ENCODE assay signal across 10 cellular contexts in genomic region chr15:99014066-99014802, GRCh38. TPM values are rescaled to one million over a fixed set of nuclear protein-coding genes. Genes with fewer than 3 reads are reported as not detected.
DNase-seq lines count a peak whose midpoint lies in the region; ATAC-seq and TF ChIP-seq lines count a peak whose summit lies in the region.
"Not testable (repeated sequence)": the region's sequence is repeated elsewhere in the genome, so short reads cannot be mapped to it uniquely, and the experiment has no call there.
"Had no signal": no experiment of that assay in that cellular context is flagged by ENCODE, and none has a peak within 500 bp of the region (broad histone marks: within the 10 kb centered on the region; RNA-seq: fewer than 3 reads in every experiment).

No MANE protein-coding gene starts in this region.

- peak overlapping the region; percentile 62 for H3K4me3 Mint-ChIP-seq in T-helper 1 cell treated with Interleukin-12 subunit alpha and Interleukin-12 subunit beta and Interleukin-4 antibody, amounts not matched to agents 30 μg/mL and 1 μg/mL, for 36 hours
- peak overlapping the region; percentile 70 for H3K4me3 Mint-ChIP-seq in progenitor cell of endocrine pancreas (ENCODE audit: low read depth)

- H3K36me3 ChIP-seq in HUES6 (ENCODE audit: control insufficient read depth, insufficient read depth, low read length); ascending aorta; esophagus (ENCODE audit: control insufficient read depth in 2 of 2, insufficient read depth in 2 of 2, low read length in 1 of 2); upper lobe of right lung: not testable (repeated sequence)

- H3K9me3 ChIP-seq in HUES6 (ENCODE audit: control insufficient read depth, insufficient read depth, low read depth, low read length); ascending aorta; esophagus (ENCODE audit: control insufficient read depth in 2 of 2, insufficient read depth in 1 of 2, low read depth in 1 of 2, low read length in 1 of 2); upper lobe of right lung: not testable (repeated sequence)

- peaks cover 47% of the 10 kb centered on the region for H3K27me3 Mint-ChIP-seq in T-helper 1 cell treated with Interleukin-12 subunit alpha and Interleukin-12 subunit beta and Interleukin-4 antibody, amounts not matched to agents 30 μg/mL and 1 μg/mL, for 36 hours (ENCODE audit: low read depth)
- H3K27me3 Mint-ChIP-seq in progenitor cell of endocrine pancreas, result peaks cover 35% of the 10 kb centered on the region

- H3K4me1 Mint-ChIP-seq in T-helper 1 cell treated with Interleukin-12 subunit alpha and Interleukin-12 subunit beta and Interleukin-4 antibody, amounts not matched to agents 30 μg/mL and 1 μg/mL, for 36 hours (ENCODE audit: low read depth), result not testable (repeated sequence)
- H3K4me1 Mint-ChIP-seq in progenitor cell of endocrine pancreas (ENCODE audit: low read depth), result peaks cover 12% of the 10 kb centered on the region

- not testable (repeated sequence) for H3K27me3 ChIP-seq in HUES6 (ENCODE audit: control insufficient read depth, insufficient read depth, low read length); ascending aorta; esophagus (ENCODE audit: control insufficient read depth in 1 of 2, insufficient read depth in 2 of 2, low read length in 2 of 2)
- H3K27me3 ChIP-seq in upper lobe of right lung, result peaks cover 12% of the 10 kb centered on the region

- 23 to 25% methylated on average over 24 to 26 of the region's 36 CpGs for WGBS in esophagus, 2 donors

- peak overlapping the region; percentile 55 for H3K4me3 ChIP-seq in HUES6 (ENCODE audit: low read depth, low read length)
- H3K4me3 ChIP-seq in ascending aorta, result peak overlapping the region; percentile 61 to 91
- peak overlapping the region in 1 of 2 donors; percentile 65 for H3K4me3 ChIP-seq in esophagus (ENCODE audit: low read depth in 1 of 2, low read length in 2 of 2)
- H3K4me3 ChIP-seq in upper lobe of right lung, result peak overlapping the region; percentile 56

- peaks cover 19% of the 10 kb centered on the region for H3K4me1 ChIP-seq in HUES6 (ENCODE audit: control insufficient read depth, insufficient read depth, low read length)
- H3K4me1 ChIP-seq in ascending aorta; esophagus (ENCODE audit: control insufficient read depth in 2 of 2, insufficient read depth in 2 of 2, low read length in 1 of 2); upper lobe of right lung: not testable (repeated sequence)

- not testable (repeated sequence) for H3K9me3 Mint-ChIP-seq in T-helper 1 cell treated with Interleukin-12 subunit alpha and Interleukin-12 subunit beta and Interleukin-4 antibody, amounts not matched to agents 30 μg/mL and 1 μg/mL, for 36 hours; progenitor cell of endocrine pancreas (ENCODE audit: low read depth)

- in situ Hi-C loops in Caki2 (cut with HindIII; ENCODE audit: low pct_unique_long_range_greater_than_20kb, low sequenced_read_pairs), result not testable (repeated sequence)

- H3K27ac Mint-ChIP-seq in T-helper 1 cell treated with Interleukin-12 subunit alpha and Interleukin-12 subunit beta and Interleukin-4 antibody, amounts not matched to agents 30 μg/mL and 1 μg/mL, for 36 hours, result not testable (repeated sequence)
- H3K27ac Mint-ChIP-seq in progenitor cell of endocrine pancreas, result peak overlapping the region; percentile 22

- not testable (repeated sequence) for ATAC-seq in upper lobe of right lung

- intact Hi-C loops in ascending aorta (cut with DNase I), result loop anchor here (2.0 kb wide), 1 partner anchor 59 kb away; no protein-coding TSS in a partner anchor
- intact Hi-C loops in upper lobe of right lung (cut with DNase I), result not testable (repeated sequence)

- H3K9ac ChIP-seq in HUES6 (ENCODE audit: low read length), result not testable (repeated sequence)

- not testable (repeated sequence) for H3K27ac ChIP-seq in HUES6 (ENCODE audit: low read depth, low read length); upper lobe of right lung
- H3K27ac ChIP-seq in ascending aorta, result peak overlapping the region in 1 of 2 donors; percentile 49
- H3K27ac ChIP-seq in esophagus (ENCODE audit: low read depth in 2 of 2, low read length in 1 of 2), result peak overlapping the region; percentile 42 to 59

- H3K36me3 Mint-ChIP-seq in T-helper 1 cell treated with Interleukin-12 subunit alpha and Interleukin-12 subunit beta and Interleukin-4 antibody, amounts not matched to agents 30 μg/mL and 1 μg/mL, for 36 hours (ENCODE audit: low read depth); progenitor cell of endocrine pancreas (ENCODE audit: insufficient read depth): not testable (repeated sequence)

- not testable (repeated sequence) for TF ChIP-seq CTCF in ascending aorta (IDR thresholded peaks at IDR 0.05); progenitor cell of endocrine pancreas (IDR thresholded peaks at IDR 0.05; ENCODE audit: unreplicated experiment); upper lobe of right lung (IDR thresholded peaks at IDR 0.05)

- DNase-seq in Caki2 (ENCODE audit: low read depth), result peak; percentile 35
- not testable (repeated sequence) for DNase-seq in ascending aorta (ENCODE audit: low spot score in 2 of 2); progenitor cell of endocrine pancreas (ENCODE audit: low spot score, unreplicated experiment)
- DNase-seq in kidney tubule cell (ENCODE audit: low spot score), result peak; percentile 36
- peak; percentile 74 for DNase-seq in upper lobe of right lung

RNA-seq across cellular contexts. Expression of gene PGPEP1L, which starts 6.6 kb away (rescaled TPM):
- not detected in 2 replicates for total RNA-seq in Caki2 (2014; rRNA removed; shearing (Covaris generic); ENCODE audit: low replicate concordance)
- total RNA-seq in ascending aorta, result not detected
- under 1 TPM; 0.31 to 0.45 TPM for polyA plus RNA-seq in esophagus
- total RNA-seq in progenitor cell of endocrine pancreas, result not detected in 2 replicates
- total RNA-seq in upper lobe of right lung, result not detected
- total RNA-seq: liver, Peyer's patch had no signal
- polyA plus RNA-seq: liver had no signal
